In genomic region chr2:42810126-42810970, GRCh38 we compare ENCODE assay signal across 8 cellular contexts. TPM values are rescaled to one million over a fixed set of nuclear protein-coding genes. Genes with fewer than 3 reads are reported as not detected.
DNase-seq lines count a peak whose midpoint lies in the region; ATAC-seq and TF ChIP-seq lines count a peak whose summit lies in the region.

No MANE protein-coding gene starts in this region.

- intact Hi-C loops in vagina (cut with DNase I) = no loop called here

- H3K4me3 ChIP-seq in right atrium auricular region (peak overlapping the region; percentile 68 to 71), vagina (peak overlapping the region; percentile 58 to 78)

- peak; percentile 64 for ATAC-seq in HG02884 (IDR thresholded peaks at IDR 0.05; ENCODE audit: unreplicated experiment)

- no peaks in the 10 kb centered on the region for H3K36me3 ChIP-seq in right atrium auricular region
- H3K36me3 ChIP-seq in vagina = no peaks in the 10 kb centered on the region

- in situ Hi-C loops in GM13977 (cut with MboI; ENCODE audit: low pct_unique_long_range_greater_than_20kb, low sequenced_read_pairs, unreplicated experiment) = no loop called here

- TF ChIP-seq CTCF in GM13977 (IDR thresholded peaks at IDR 0.05; ENCODE audit: extremely low read depth, insufficient read depth, missing control alignments) (no peak), right atrium auricular region (IDR thresholded peaks at IDR 0.05) (no peak), vagina (IDR thresholded peaks at IDR 0.05) (no peak)

- H3K27me3 ChIP-seq in right atrium auricular region = no peaks in the 10 kb centered on the region
- no peaks in the 10 kb centered on the region for H3K27me3 ChIP-seq in vagina

- peak in 1 of 2 donors; percentile 77 for TF ChIP-seq POLR2A in vagina (IDR thresholded peaks at IDR 0.05)

- DNase-seq in GM13977 (ENCODE audit: low spot score) (peak; percentile 93), NCI-H146 treated with DMSO at 0.1 percent for 48 hours (lab: John Stamatoyannopoulos, UW; ENCODE audit: unreplicated experiment) (peak; percentile 90), T-helper 1 cell (peak; percentile 80 to 96 (median 89)), amygdala (lab: John Stamatoyannopoulos, UW) (peak; percentile 75 to 98 (median 91)), right atrium auricular region (ENCODE audit: low spot score) (peak; percentile 98), putamen (ENCODE audit: low spot score) (peak; percentile 96), vagina (ENCODE audit: extremely low spot score in 2 of 2) (peak; percentile 96 to 99)

- peak overlapping the region; percentile 99 to 100 for H3K27ac ChIP-seq in right atrium auricular region
- peak overlapping the region; percentile 98 for H3K27ac ChIP-seq in vagina

- H3K4me1 ChIP-seq in right atrium auricular region = peaks cover 0 to 16% of the 10 kb centered on the region in 2 donors
- H3K4me1 ChIP-seq in vagina = peaks cover 10% of the 10 kb centered on the region

- H3K9me3 ChIP-seq in right atrium auricular region (no peaks in the 10 kb centered on the region), vagina (no peaks in the 10 kb centered on the region)

RNA-seq across cellular contexts. Expression of gene HAAO, which starts 18.0 kb away (rescaled TPM):
- total RNA-seq in right atrium auricular region = 1 to 10 TPM; 1.4 to 2.6 TPM
- 5.9 TPM for total RNA-seq in vagina

RNA-seq across cellular contexts. Expression of gene OXER1, which starts 46.4 kb away (rescaled TPM):
- total RNA-seq in right atrium auricular region (under 1 TPM; 0.47 to 0.48 TPM), vagina (1.2 TPM)

Comparison
In these comparisons a context has a peak if more than half of its experiments do, and no peak if none do; other contexts are left out.
1. Peak in every context shown above with its lines: DNase-seq, ATAC-seq, H3K4me3 ChIP-seq and H3K27ac ChIP-seq.